Comparison of ENCODE assay signal across 1 cellular context in the genomic region with DNA sequence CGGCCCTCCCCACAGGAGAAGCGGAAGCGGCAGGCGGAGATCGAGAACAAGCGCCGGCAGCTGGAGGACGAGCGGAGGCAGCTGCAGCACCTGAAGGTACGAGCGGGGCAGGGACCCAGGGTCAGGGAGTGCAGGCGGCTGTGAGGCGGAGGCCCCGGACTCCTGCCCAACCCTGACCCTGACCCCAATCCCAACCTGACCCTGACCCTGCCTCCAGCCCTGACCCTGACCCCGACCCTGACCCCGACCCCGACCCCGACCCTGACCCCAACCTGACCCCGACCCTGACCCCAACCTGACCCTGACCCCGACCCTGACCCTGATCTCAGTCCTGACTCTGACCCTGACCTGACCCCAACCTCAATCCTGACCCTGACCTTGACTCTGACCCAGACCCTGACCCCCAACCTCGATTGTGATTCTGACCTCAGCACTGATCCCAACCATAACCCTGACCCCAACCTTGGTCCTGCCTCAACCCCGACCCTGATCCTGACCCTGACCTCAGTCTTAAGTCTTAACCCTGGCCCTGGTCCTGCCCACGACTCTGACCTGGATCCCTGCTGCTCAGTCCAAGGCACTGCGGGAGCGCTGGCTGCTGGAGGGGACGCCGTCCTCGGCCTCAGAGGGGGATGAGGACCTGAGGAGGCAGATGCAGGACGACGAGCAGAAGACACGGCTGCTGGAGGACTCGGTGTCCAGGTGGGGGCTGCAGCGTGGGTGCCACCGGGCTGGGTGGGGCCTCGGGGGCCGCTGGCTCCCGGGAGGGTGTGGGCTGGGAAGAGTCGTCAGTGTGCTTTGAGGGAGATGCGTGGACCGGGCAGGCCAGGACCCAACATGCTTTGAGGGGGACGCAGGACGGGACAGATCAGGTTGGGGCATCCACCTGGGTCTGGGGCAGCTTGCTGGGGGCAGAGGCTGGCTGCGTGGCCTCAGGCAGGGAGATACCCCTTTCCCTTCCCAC.
TF ChIP-seq lines count a peak whose summit lies in the region.

No MANE protein-coding gene starts in this region.

TF ChIP-seq in HCT116, 20 proteins besides CTCF, POLR2A, EP300 and RAD21:
- TF ChIP-seq TCF7L2 (IDR thresholded peaks at IDR 0.05; ENCODE audit: borderline replicate concordance, extremely low read depth, insufficient read depth, insufficient read length): no peak
- TF ChIP-seq ZFX (IDR thresholded peaks at IDR 0.05): no peak
- TF ChIP-seq EZH2phosphoT487 (IDR thresholded peaks at IDR 0.05; ENCODE audit: borderline replicate concordance): no peak
- no peak for TF ChIP-seq FOSL1 (IDR thresholded peaks at IDR 0.05; ENCODE audit: low read depth)
- TF ChIP-seq SIN3A (IDR thresholded peaks at IDR 0.05; ENCODE audit: low read depth): no peak
- no peak for TF ChIP-seq CBX3 (IDR thresholded peaks at IDR 0.05; ENCODE audit: low read depth)
- TF ChIP-seq, protein P1, sequence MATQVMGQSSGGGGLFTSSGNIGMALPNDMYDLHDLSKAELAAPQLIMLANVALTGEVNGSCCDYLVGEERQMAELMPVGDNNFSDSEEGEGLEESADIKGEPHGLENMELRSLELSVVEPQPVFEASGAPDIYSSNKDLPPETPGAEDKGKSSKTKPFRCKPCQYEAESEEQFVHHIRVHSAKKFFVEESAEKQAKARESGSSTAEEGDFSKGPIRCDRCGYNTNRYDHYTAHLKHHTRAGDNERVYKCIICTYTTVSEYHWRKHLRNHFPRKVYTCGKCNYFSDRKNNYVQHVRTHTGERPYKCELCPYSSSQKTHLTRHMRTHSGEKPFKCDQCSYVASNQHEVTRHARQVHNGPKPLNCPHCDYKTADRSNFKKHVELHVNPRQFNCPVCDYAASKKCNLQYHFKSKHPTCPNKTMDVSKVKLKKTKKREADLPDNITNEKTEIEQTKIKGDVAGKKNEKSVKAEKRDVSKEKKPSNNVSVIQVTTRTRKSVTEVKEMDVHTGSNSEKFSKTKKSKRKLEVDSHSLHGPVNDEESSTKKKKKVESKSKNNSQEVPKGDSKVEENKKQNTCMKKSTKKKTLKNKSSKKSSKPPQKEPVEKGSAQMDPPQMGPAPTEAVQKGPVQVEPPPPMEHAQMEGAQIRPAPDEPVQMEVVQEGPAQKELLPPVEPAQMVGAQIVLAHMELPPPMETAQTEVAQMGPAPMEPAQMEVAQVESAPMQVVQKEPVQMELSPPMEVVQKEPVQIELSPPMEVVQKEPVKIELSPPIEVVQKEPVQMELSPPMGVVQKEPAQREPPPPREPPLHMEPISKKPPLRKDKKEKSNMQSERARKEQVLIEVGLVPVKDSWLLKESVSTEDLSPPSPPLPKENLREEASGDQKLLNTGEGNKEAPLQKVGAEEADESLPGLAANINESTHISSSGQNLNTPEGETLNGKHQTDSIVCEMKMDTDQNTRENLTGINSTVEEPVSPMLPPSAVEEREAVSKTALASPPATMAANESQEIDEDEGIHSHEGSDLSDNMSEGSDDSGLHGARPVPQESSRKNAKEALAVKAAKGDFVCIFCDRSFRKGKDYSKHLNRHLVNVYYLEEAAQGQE (IDR thresholded peaks at IDR 0.05; ENCODE audit: low read depth): no peak
- no peak for TF ChIP-seq JUND (IDR thresholded peaks at IDR 0.05)
- no peak for TF ChIP-seq SP1 (IDR thresholded peaks at IDR 0.05; ENCODE audit: low read depth)
- TF ChIP-seq, protein P2, sequence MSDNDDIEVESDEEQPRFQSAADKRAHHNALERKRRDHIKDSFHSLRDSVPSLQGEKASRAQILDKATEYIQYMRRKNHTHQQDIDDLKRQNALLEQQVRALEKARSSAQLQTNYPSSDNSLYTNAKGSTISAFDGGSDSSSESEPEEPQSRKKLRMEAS (IDR thresholded peaks at IDR 0.05): no peak
- no peak for TF ChIP-seq ELF1 (IDR thresholded peaks at IDR 0.05; ENCODE audit: borderline replicate concordance, low read depth)
- TF ChIP-seq YY1 (IDR thresholded peaks at IDR 0.05; ENCODE audit: extremely low read depth, insufficient replicate concordance, low read depth, low read length): no peak
- no peak for TF ChIP-seq EZH2 (IDR thresholded peaks at IDR 0.05)
